Comparison of ENCODE assay signal across 16 cellular contexts in the genomic region with DNA sequence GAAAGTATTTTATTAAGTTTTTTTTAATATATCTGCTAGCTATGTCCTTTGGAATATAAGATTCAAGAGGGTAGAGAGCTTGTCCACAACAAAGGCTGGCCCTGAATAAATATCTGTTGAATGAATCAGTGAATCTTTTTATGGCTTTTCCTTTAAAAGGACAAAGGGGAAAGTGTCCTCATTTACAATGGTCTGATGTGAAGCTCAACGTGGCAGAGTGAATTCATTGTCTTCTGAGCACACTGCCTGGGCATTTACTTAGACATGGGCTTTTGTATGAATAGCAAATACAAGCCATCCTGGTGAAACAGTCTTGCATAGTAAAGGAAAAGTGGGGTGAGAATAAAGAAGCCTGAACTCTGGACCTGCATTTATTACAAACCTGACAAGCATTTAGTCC.
"Had no signal": no experiment of that assay in that cellular context is flagged by ENCODE, and none has a peak within 500 bp of the region (broad histone marks: within the 10 kb centered on the region; RNA-seq: fewer than 3 reads in every experiment).

No MANE protein-coding gene starts in this region.

- H2AFZ ChIP-seq: parathyroid adenoma had no signal

- H3K4me3 ChIP-seq: breast epithelium, heart right ventricle, right atrium auricular region, tibial nerve had no signal

- H3K9me3 ChIP-seq: breast epithelium, neutrophil had no signal

- H3K36me3 ChIP-seq: breast epithelium, heart right ventricle, neutrophil, right atrium auricular region, tibial nerve had no signal

- H3K4me1 ChIP-seq: breast epithelium, heart right ventricle, parathyroid adenoma, right atrium auricular region, tibial nerve had no signal

- H3K27me3 ChIP-seq: breast epithelium, neutrophil, right atrium auricular region, tibial nerve had no signal

- FAIRE-seq: frontal cortex, islet of Langerhans had no signal

- H3K36me3 Mint-ChIP-seq: naive B cell; stimulated activated naive B cell treated with anti-CD40 and anti-IgM and Interleukin-4, amounts not matched to agents 10 μg/mL and 1 μg/mL and 100 μg/mL, for 72 hours had no signal

- ATAC-seq: activated CD4-positive, CD25-positive, alpha-beta regulatory T cell treated with anti-CD3 and anti-CD28 coated beads, Interleukin-2, amount 50 U/mL, for 24 hours; heart right ventricle; stimulated activated naive B cell treated with anti-CD40 and anti-IgM and Interleukin-4, amounts not matched to agents 10 μg/mL and 1 μg/mL and 100 μg/mL, for 72 hours had no signal

- H3K27ac Mint-ChIP-seq: activated naive CD8-positive, alpha-beta T cell treated with anti-CD3 and anti-CD28 coated beads, Interleukin-2, amount 10 ng/mL, durations not matched to agents 7 days and 5 days; dendritic cell treated with granulocyte-macrophage colony-stimulating factor and Interleukin-4, amounts not matched to agents 40 ng/mL and 50 ng/mL, for 4 days; naive B cell; stimulated activated naive B cell treated with anti-CD40 and anti-IgM and Interleukin-4, amounts not matched to agents 10 μg/mL and 1 μg/mL and 100 μg/mL, for 72 hours had no signal

- H3K4me1 Mint-ChIP-seq: naive B cell; stimulated activated naive B cell treated with anti-CD40 and anti-IgM and Interleukin-4, amounts not matched to agents 10 μg/mL and 1 μg/mL and 100 μg/mL, for 72 hours had no signal

- H3K27ac ChIP-seq: breast epithelium, heart right ventricle, neutrophil, parathyroid adenoma, right atrium auricular region, tibial nerve had no signal

- H3K9ac ChIP-seq: parathyroid adenoma had no signal

- H3K79me2 ChIP-seq: parathyroid adenoma had no signal

- DNase-seq: activated naive CD4-positive, alpha-beta T cell; activated naive CD8-positive, alpha-beta T cell treated with anti-CD3 and anti-CD28 coated beads, Interleukin-2, amount 10 ng/mL, durations not matched to agents 7 days and 5 days; effector memory CD4-positive, alpha-beta T cell; heart right ventricle; naive B cell; stimulated activated CD4-positive, alpha-beta T cell treated with anti-CD3 and anti-CD28 coated beads, Interleukin-4, amount 100 ng/mL, for 1 hour; stimulated activated naive B cell treated with anti-CD40 and anti-IgM and Interleukin-4, amounts not matched to agents 10 μg/mL and 1 μg/mL and 100 μg/mL, for 72 hours had no signal

- H3K27me3 Mint-ChIP-seq: activated naive CD8-positive, alpha-beta T cell treated with anti-CD3 and anti-CD28 coated beads, Interleukin-2, amount 10 ng/mL, durations not matched to agents 7 days and 5 days; dendritic cell treated with granulocyte-macrophage colony-stimulating factor and Interleukin-4, amounts not matched to agents 40 ng/mL and 50 ng/mL, for 4 days; naive B cell; stimulated activated naive B cell treated with anti-CD40 and anti-IgM and Interleukin-4, amounts not matched to agents 10 μg/mL and 1 μg/mL and 100 μg/mL, for 72 hours had no signal

- H3K4me3 Mint-ChIP-seq: activated naive CD8-positive, alpha-beta T cell treated with anti-CD3 and anti-CD28 coated beads, Interleukin-2, amount 10 ng/mL, durations not matched to agents 7 days and 5 days; dendritic cell treated with granulocyte-macrophage colony-stimulating factor and Interleukin-4, amounts not matched to agents 40 ng/mL and 50 ng/mL, for 4 days; naive B cell; stimulated activated naive B cell treated with anti-CD40 and anti-IgM and Interleukin-4, amounts not matched to agents 10 μg/mL and 1 μg/mL and 100 μg/mL, for 72 hours had no signal
